1 cellular context compared by ENCODE assay signal in the genomic region with DNA sequence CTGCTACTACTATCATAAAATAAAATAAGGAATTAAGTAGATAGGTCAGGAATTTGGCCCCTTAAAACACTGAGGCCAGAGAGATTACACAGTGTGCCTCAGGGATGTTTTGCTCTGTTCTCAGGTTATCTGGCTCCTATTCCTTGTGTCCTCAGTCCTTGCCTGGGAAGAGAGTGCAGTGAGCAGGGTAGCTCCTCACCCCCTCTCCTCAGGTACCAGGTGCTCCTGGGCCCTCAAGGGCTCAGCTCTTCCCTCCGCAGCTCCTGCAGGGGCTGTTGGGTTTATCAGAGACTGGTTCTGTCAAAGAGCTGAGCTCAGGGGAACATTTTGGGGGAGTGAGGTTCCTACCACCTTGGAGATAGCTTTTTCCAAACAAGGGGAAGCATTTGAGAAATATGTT.
TF ChIP-seq lines count a peak whose summit lies in the region.

No MANE protein-coding gene starts in this region.

TF ChIP-seq in K562, 482 proteins besides CTCF, POLR2A, EP300 and RAD21:
- TF ChIP-seq ELK3 (CRISPR knock-in tag; IDR thresholded peaks at IDR 0.05): no peak
- TF ChIP-seq, protein P1, sequence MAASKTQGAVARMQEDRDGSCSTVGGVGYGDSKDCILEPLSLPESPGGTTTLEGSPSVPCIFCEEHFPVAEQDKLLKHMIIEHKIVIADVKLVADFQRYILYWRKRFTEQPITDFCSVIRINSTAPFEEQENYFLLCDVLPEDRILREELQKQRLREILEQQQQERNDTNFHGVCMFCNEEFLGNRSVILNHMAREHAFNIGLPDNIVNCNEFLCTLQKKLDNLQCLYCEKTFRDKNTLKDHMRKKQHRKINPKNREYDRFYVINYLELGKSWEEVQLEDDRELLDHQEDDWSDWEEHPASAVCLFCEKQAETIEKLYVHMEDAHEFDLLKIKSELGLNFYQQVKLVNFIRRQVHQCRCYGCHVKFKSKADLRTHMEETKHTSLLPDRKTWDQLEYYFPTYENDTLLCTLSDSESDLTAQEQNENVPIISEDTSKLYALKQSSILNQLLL (CRISPR knock-in tag; IDR thresholded peaks at IDR 0.05; ENCODE audit: borderline replicate concordance): no peak
